Comparison of ENCODE assay signal across 1 cellular context in the genomic region with DNA sequence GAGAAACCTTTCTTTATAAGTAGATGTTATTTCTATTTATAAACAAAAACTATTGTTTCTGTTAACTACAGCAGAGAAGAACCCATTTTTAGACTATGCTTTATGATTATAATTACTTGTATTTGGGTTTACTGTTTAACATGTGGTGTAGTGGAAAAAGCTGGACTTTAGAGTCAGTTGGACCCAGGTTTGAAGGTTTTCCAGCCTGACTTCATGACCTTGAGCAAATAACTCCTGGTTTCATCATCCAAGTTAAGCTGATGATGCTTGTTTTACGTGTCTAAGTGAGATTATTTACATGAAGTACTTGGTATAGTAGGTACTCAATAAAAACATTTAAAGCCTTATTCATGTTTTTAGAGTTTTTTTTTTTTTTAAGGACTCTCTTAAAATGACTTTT.
TF ChIP-seq lines count a peak whose summit lies in the region.

No MANE protein-coding gene starts in this region.

TF ChIP-seq in HepG2, 621 proteins besides CTCF, POLR2A, EP300 and RAD21 (continued from another document and continues in another):
- TF ChIP-seq KLF16 (CRISPR knock-in tag; IDR thresholded peaks at IDR 0.05) = peak in 1 of 2 experiments; percentile 89; a peak in 2 of 4 replicates
- TF ChIP-seq, protein P1, sequence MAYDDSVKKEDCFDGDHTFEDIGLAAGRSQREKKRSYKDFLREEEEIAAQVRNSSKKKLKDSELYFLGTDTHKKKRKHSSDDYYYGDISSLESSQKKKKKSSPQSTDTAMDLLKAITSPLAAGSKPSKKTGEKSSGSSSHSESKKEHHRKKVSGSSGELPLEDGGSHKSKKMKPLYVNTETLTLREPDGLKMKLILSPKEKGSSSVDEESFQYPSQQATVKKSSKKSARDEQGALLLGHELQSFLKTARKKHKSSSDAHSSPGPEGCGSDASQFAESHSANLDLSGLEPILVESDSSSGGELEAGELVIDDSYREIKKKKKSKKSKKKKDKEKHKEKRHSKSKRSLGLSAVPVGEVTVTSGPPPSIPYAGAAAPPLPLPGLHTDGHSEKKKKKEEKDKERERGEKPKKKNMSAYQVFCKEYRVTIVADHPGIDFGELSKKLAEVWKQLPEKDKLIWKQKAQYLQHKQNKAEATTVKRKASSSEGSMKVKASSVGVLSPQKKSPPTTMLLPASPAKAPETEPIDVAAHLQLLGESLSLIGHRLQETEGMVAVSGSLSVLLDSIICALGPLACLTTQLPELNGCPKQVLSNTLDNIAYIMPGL (CRISPR knock-in tag; IDR thresholded peaks at IDR 0.05; ENCODE audit: borderline replicate concordance in 1 of 2, low read depth in 1 of 2) = peak in 1 of 2 experiments; percentile 46; a peak in 1 of 4 replicates
- TF ChIP-seq ZNF205 (CRISPR knock-in tag; IDR thresholded peaks at IDR 0.05) = 0 out of 2 replicates have a peak, but pooled peaks have one; percentile 63
- TF ChIP-seq, protein P2, sequence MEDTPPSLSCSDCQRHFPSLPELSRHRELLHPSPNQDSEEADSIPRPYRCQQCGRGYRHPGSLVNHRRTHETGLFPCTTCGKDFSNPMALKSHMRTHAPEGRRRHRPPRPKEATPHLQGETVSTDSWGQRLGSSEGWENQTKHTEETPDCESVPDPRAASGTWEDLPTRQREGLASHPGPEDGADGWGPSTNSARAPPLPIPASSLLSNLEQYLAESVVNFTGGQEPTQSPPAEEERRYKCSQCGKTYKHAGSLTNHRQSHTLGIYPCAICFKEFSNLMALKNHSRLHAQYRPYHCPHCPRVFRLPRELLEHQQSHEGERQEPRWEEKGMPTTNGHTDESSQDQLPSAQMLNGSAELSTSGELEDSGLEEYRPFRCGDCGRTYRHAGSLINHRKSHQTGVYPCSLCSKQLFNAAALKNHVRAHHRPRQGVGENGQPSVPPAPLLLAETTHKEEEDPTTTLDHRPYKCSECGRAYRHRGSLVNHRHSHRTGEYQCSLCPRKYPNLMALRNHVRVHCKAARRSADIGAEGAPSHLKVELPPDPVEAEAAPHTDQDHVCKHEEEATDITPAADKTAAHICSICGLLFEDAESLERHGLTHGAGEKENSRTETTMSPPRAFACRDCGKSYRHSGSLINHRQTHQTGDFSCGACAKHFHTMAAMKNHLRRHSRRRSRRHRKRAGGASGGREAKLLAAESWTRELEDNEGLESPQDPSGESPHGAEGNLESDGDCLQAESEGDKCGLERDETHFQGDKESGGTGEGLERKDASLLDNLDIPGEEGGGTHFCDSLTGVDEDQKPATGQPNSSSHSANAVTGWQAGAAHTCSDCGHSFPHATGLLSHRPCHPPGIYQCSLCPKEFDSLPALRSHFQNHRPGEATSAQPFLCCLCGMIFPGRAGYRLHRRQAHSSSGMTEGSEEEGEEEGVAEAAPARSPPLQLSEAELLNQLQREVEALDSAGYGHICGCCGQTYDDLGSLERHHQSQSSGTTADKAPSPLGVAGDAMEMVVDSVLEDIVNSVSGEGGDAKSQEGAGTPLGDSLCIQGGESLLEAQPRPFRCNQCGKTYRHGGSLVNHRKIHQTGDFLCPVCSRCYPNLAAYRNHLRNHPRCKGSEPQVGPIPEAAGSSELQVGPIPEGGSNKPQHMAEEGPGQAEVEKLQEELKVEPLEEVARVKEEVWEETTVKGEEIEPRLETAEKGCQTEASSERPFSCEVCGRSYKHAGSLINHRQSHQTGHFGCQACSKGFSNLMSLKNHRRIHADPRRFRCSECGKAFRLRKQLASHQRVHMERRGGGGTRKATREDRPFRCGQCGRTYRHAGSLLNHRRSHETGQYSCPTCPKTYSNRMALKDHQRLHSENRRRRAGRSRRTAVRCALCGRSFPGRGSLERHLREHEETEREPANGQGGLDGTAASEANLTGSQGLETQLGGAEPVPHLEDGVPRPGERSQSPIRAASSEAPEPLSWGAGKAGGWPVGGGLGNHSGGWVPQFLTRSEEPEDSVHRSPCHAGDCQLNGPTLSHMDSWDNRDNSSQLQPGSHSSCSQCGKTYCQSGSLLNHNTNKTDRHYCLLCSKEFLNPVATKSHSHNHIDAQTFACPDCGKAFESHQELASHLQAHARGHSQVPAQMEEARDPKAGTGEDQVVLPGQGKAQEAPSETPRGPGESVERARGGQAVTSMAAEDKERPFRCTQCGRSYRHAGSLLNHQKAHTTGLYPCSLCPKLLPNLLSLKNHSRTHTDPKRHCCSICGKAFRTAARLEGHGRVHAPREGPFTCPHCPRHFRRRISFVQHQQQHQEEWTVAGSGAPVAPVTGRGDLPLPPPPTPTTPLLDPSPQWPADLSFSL (CRISPR knock-in tag; IDR thresholded peaks at IDR 0.05) = no peak
- TF ChIP-seq, protein P3, sequence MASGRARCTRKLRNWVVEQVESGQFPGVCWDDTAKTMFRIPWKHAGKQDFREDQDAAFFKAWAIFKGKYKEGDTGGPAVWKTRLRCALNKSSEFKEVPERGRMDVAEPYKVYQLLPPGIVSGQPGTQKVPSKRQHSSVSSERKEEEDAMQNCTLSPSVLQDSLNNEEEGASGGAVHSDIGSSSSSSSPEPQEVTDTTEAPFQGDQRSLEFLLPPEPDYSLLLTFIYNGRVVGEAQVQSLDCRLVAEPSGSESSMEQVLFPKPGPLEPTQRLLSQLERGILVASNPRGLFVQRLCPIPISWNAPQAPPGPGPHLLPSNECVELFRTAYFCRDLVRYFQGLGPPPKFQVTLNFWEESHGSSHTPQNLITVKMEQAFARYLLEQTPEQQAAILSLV (CRISPR knock-in tag; IDR thresholded peaks at IDR 0.05; ENCODE audit: borderline replicate concordance) = no peak
- no peak for TF ChIP-seq RFX5 (IDR thresholded peaks at IDR 0.05; ENCODE audit: low read depth, low read length)
- no peak for TF ChIP-seq ZNF576 (CRISPR knock-in tag; IDR thresholded peaks at IDR 0.05)
- TF ChIP-seq, protein P4, sequence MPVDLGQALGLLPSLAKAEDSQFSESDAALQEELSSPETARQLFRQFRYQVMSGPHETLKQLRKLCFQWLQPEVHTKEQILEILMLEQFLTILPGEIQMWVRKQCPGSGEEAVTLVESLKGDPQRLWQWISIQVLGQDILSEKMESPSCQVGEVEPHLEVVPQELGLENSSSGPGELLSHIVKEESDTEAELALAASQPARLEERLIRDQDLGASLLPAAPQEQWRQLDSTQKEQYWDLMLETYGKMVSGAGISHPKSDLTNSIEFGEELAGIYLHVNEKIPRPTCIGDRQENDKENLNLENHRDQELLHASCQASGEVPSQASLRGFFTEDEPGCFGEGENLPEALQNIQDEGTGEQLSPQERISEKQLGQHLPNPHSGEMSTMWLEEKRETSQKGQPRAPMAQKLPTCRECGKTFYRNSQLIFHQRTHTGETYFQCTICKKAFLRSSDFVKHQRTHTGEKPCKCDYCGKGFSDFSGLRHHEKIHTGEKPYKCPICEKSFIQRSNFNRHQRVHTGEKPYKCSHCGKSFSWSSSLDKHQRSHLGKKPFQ (CRISPR knock-in tag; IDR thresholded peaks at IDR 0.05; ENCODE audit: insufficient replicate concordance) = no peak
- no peak for TF ChIP-seq MTERF4 (CRISPR knock-in tag; IDR thresholded peaks at IDR 0.05)
- TF ChIP-seq ZNF841 (CRISPR knock-in tag; IDR thresholded peaks at IDR 0.05; ENCODE audit: borderline replicate concordance) = no peak
- TF ChIP-seq SOX6 (IDR thresholded peaks at IDR 0.05) = no peak
- TF ChIP-seq SOX6 (CRISPR knock-in tag; IDR thresholded peaks at IDR 0.05) = peak; percentile 90
- TF ChIP-seq REL (CRISPR knock-in tag; conservative IDR thresholded peaks at IDR 0.05) = no peak
- peak; percentile 78; the same call in 1 of the 2 replicates for TF ChIP-seq ISL2 (CRISPR knock-in tag; IDR thresholded peaks at IDR 0.05)
- TF ChIP-seq, protein P5, sequence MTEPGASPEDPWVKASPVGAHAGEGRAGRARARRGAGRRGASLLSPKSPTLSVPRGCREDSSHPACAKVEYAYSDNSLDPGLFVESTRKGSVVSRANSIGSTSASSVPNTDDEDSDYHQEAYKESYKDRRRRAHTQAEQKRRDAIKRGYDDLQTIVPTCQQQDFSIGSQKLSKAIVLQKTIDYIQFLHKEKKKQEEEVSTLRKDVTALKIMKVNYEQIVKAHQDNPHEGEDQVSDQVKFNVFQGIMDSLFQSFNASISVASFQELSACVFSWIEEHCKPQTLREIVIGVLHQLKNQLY (CRISPR knock-in tag; IDR thresholded peaks at IDR 0.05) = peak; percentile 80
- peak; percentile 79 for TF ChIP-seq ZSCAN9 (CRISPR knock-in tag; IDR thresholded peaks at IDR 0.05; ENCODE audit: borderline replicate concordance)
- TF ChIP-seq ZNF549 (CRISPR knock-in tag; IDR thresholded peaks at IDR 0.05) = no peak
- no peak for TF ChIP-seq ZNF75D (CRISPR knock-in tag; IDR thresholded peaks at IDR 0.05; ENCODE audit: borderline replicate concordance)
- no peak for TF ChIP-seq U2AF2 (IDR thresholded peaks at IDR 0.05; ENCODE audit: low read depth, low read length)
- peak; percentile 44; the same call in 1 of the 2 replicates for TF ChIP-seq FOXP4 (CRISPR knock-in tag; IDR thresholded peaks at IDR 0.05)
- no peak for TF ChIP-seq KAT2B (IDR thresholded peaks at IDR 0.05; ENCODE audit: borderline replicate concordance, low read depth, low read length)
- TF ChIP-seq SYNCRIP (IDR thresholded peaks at IDR 0.05; ENCODE audit: insufficient read depth, low read depth, low read length) = no peak
- TF ChIP-seq SMAD1 (CRISPR knock-in tag; IDR thresholded peaks at IDR 0.05; ENCODE audit: borderline replicate concordance, low read depth) = no peak
- TF ChIP-seq KDM3A (CRISPR knock-in tag; IDR thresholded peaks at IDR 0.05; ENCODE audit: low read depth) = peak; percentile 81; the same call in 1 of the 2 replicates
- peak; percentile 89 for TF ChIP-seq ELF3 (CRISPR knock-in tag; IDR thresholded peaks at IDR 0.05)
- TF ChIP-seq MBNL3 (CRISPR knock-in tag; conservative IDR thresholded peaks at IDR 0.05) = no peak
- 0 out of 2 replicates have a peak, but pooled peaks have one; percentile 48 for TF ChIP-seq TSC22D2 (CRISPR knock-in tag; IDR thresholded peaks at IDR 0.05; ENCODE audit: borderline replicate concordance)
- TF ChIP-seq TARDBP (CRISPR knock-in tag; IDR thresholded peaks at IDR 0.05) = peak; percentile 72; the same call in 1 of the 2 replicates
- peak; percentile 85 for TF ChIP-seq CREM (IDR thresholded peaks at IDR 0.05)
- no peak for TF ChIP-seq CREM (CRISPR knock-in tag; IDR thresholded peaks at IDR 0.05)
- TF ChIP-seq, protein P6, sequence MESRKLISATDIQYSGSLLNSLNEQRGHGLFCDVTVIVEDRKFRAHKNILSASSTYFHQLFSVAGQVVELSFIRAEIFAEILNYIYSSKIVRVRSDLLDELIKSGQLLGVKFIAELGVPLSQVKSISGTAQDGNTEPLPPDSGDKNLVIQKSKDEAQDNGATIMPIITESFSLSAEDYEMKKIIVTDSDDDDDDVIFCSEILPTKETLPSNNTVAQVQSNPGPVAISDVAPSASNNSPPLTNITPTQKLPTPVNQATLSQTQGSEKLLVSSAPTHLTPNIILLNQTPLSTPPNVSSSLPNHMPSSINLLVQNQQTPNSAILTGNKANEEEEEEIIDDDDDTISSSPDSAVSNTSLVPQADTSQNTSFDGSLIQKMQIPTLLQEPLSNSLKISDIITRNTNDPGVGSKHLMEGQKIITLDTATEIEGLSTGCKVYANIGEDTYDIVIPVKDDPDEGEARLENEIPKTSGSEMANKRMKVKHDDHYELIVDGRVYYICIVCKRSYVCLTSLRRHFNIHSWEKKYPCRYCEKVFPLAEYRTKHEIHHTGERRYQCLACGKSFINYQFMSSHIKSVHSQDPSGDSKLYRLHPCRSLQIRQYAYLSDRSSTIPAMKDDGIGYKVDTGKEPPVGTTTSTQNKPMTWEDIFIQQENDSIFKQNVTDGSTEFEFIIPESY (CRISPR knock-in tag; IDR thresholded peaks at IDR 0.05) = no peak
- peak; percentile 32; the same call in 1 of the 2 replicates for TF ChIP-seq ZNF136 (CRISPR knock-in tag; IDR thresholded peaks at IDR 0.05; ENCODE audit: low read depth)
- TF ChIP-seq ZNF878 (CRISPR knock-in tag; IDR thresholded peaks at IDR 0.05) = peak; percentile 70; the same call in 1 of the 2 replicates
- no peak for TF ChIP-seq ZNF616 (CRISPR knock-in tag; IDR thresholded peaks at IDR 0.05; ENCODE audit: low read depth)
- TF ChIP-seq GTF3A (CRISPR knock-in tag; conservative IDR thresholded peaks at IDR 0.05) = no peak
- peak; percentile 91 for TF ChIP-seq ESRRA (CRISPR knock-in tag; IDR thresholded peaks at IDR 0.05; ENCODE audit: low read depth)
- TF ChIP-seq ZFP1 (CRISPR knock-in tag; IDR thresholded peaks at IDR 0.05) = peak; percentile 72; the same call in 1 of the 2 replicates
- TF ChIP-seq ZBTB20 (CRISPR knock-in tag; IDR thresholded peaks at IDR 0.05; ENCODE audit: borderline replicate concordance, low read depth) = peak; percentile 62; the same call in 1 of the 2 replicates
- TF ChIP-seq HOXA5 (CRISPR knock-in tag; IDR thresholded peaks at IDR 0.05) = 0 out of 2 replicates have a peak, but pooled peaks have one; percentile 42
- TF ChIP-seq, protein P7, sequence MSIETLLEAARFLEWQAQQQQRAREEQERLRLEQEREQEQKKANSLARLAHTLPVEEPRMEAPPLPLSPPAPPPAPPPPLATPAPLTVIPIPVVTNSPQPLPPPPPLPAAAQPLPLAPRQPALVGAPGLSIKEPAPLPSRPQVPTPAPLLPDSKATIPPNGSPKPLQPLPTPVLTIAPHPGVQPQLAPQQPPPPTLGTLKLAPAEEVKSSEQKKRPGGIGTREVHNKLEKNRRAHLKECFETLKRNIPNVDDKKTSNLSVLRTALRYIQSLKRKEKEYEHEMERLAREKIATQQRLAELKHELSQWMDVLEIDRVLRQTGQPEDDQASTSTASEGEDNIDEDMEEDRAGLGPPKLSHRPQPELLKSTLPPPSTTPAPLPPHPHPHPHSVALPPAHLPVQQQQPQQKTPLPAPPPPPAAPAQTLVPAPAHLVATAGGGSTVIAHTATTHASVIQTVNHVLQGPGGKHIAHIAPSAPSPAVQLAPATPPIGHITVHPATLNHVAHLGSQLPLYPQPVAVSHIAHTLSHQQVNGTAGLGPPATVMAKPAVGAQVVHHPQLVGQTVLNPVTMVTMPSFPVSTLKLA (IDR thresholded peaks at IDR 0.05) = no peak
- TF ChIP-seq NFKBIZ (CRISPR knock-in tag; IDR thresholded peaks at IDR 0.05) = peak; percentile 96
- peak; percentile 68; the same call in 1 of the 2 replicates for TF ChIP-seq TOE1 (CRISPR knock-in tag; IDR thresholded peaks at IDR 0.05)
